1 cellular context compared by ENCODE assay signal in the genomic region with DNA sequence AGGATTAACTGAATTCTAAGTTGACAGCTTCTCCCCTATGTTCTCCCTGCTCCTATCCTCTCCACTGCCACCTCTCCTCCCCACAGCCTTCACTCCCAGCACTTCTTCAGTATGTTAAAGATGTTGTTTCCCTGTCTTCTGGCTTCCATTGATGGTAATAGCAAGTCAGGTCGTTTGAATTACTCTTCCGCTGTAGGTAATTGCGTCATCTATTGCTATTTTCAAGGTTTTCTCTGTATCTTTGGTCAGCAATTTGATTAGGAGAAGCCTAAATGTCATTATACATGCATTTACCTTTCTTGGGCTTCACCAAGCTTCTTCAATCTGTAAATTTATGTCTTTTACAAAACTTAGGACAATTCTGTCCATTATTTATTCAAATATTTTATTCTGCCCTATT.
TF ChIP-seq lines count a peak whose summit lies in the region.

No MANE protein-coding gene starts in this region.

TF ChIP-seq in GM23338, 12 proteins besides CTCF, POLR2A, EP300 and RAD21 (continued from another document):
- TF ChIP-seq, protein P1, sequence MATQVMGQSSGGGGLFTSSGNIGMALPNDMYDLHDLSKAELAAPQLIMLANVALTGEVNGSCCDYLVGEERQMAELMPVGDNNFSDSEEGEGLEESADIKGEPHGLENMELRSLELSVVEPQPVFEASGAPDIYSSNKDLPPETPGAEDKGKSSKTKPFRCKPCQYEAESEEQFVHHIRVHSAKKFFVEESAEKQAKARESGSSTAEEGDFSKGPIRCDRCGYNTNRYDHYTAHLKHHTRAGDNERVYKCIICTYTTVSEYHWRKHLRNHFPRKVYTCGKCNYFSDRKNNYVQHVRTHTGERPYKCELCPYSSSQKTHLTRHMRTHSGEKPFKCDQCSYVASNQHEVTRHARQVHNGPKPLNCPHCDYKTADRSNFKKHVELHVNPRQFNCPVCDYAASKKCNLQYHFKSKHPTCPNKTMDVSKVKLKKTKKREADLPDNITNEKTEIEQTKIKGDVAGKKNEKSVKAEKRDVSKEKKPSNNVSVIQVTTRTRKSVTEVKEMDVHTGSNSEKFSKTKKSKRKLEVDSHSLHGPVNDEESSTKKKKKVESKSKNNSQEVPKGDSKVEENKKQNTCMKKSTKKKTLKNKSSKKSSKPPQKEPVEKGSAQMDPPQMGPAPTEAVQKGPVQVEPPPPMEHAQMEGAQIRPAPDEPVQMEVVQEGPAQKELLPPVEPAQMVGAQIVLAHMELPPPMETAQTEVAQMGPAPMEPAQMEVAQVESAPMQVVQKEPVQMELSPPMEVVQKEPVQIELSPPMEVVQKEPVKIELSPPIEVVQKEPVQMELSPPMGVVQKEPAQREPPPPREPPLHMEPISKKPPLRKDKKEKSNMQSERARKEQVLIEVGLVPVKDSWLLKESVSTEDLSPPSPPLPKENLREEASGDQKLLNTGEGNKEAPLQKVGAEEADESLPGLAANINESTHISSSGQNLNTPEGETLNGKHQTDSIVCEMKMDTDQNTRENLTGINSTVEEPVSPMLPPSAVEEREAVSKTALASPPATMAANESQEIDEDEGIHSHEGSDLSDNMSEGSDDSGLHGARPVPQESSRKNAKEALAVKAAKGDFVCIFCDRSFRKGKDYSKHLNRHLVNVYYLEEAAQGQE (IDR thresholded peaks at IDR 0.05; ENCODE audit: unreplicated experiment), result no peak
- TF ChIP-seq ZNF331 (CRISPR knock-in tag; IDR thresholded peaks at IDR 0.05; ENCODE audit: low read depth) (no peak), STAT1 (IDR thresholded peaks at IDR 0.05; ENCODE audit: unreplicated experiment) (no peak), CREB1 (CRISPR knock-in tag; IDR thresholded peaks at IDR 0.05; ENCODE audit: low read depth) (no peak), EZH2phosphoT487 (IDR thresholded peaks at IDR 0.05; ENCODE audit: unreplicated experiment) (no peak), ZNF114 (CRISPR knock-in tag; IDR thresholded peaks at IDR 0.05) (no peak)
- TF ChIP-seq, protein P2, sequence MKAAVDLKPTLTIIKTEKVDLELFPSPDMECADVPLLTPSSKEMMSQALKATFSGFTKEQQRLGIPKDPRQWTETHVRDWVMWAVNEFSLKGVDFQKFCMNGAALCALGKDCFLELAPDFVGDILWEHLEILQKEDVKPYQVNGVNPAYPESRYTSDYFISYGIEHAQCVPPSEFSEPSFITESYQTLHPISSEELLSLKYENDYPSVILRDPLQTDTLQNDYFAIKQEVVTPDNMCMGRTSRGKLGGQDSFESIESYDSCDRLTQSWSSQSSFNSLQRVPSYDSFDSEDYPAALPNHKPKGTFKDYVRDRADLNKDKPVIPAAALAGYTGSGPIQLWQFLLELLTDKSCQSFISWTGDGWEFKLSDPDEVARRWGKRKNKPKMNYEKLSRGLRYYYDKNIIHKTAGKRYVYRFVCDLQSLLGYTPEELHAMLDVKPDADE (IDR thresholded peaks at IDR 0.05), result no peak
